1 cellular context compared by ENCODE assay signal in genomic region chrX:13087322-13088154, GRCh38.
TF ChIP-seq lines count a peak whose summit lies in the region.

No MANE protein-coding gene starts in this region.

TF ChIP-seq in GM12878, 131 proteins besides CTCF, POLR2A, EP300 and RAD21 (continued from another document):
- TF ChIP-seq ELK1 (IDR thresholded peaks at IDR 0.05; ENCODE audit: low read depth, low read length) (no peak), ESRRA (IDR thresholded peaks at IDR 0.05; ENCODE audit: low read length) (no peak), IKZF1 (conservative IDR thresholded peaks at IDR 0.05) (no peak), MYC (IDR thresholded peaks at IDR 0.05; ENCODE audit: insufficient read depth, insufficient read length, insufficient replicate concordance, low read length, severe bottlenecking) (no peak), USF2 (IDR thresholded peaks at IDR 0.05; ENCODE audit: borderline replicate concordance, low read depth, low read length) (no peak), HDGF (IDR thresholded peaks at IDR 0.05) (0 out of 2 replicates have a peak, but pooled peaks have one; percentile 50), CBX3 (IDR thresholded peaks at IDR 0.05; ENCODE audit: borderline replicate concordance, low read depth) (no peak), BCL3 (IDR thresholded peaks at IDR 0.05; ENCODE audit: borderline replicate concordance, insufficient read depth, low read depth, low read length, poor library complexity, severe bottlenecking) (peak; percentile 96), SP1 (IDR thresholded peaks at IDR 0.05; ENCODE audit: low read depth, low read length) (no peak), REST (IDR thresholded peaks at IDR 0.05; ENCODE audit: low read depth, low read length) (0 out of 2 replicates have a peak, but pooled peaks have one; percentile 46), FOS (IDR thresholded peaks at IDR 0.05; ENCODE audit: borderline replicate concordance, extremely low read depth, insufficient read length) (no peak), IRF5 (IDR thresholded peaks at IDR 0.05; ENCODE audit: borderline replicate concordance) (no peak), JUND (IDR thresholded peaks at IDR 0.05; ENCODE audit: low read depth, low read length) (no peak), CUX1 (IDR thresholded peaks at IDR 0.05; ENCODE audit: insufficient replicate concordance, low read depth, low read length) (peak; percentile 94), ATF3 (IDR thresholded peaks at IDR 0.05; ENCODE audit: borderline replicate concordance, extremely low read depth, low read depth, low read length) (no peak), MYB (IDR thresholded peaks at IDR 0.05; ENCODE audit: borderline replicate concordance, low read depth, low read length) (peak; percentile 54), NR2C2 (IDR thresholded peaks at IDR 0.05; ENCODE audit: borderline replicate concordance, control insufficient read depth, insufficient read length, low read depth) (no peak), RELB (IDR thresholded peaks at IDR 0.05; ENCODE audit: low read depth) (peak; percentile 97), PKNOX1 (IDR thresholded peaks at IDR 0.05) (peak; percentile 43; the same call in 1 of the 2 replicates), EZH2 (IDR thresholded peaks at IDR 0.05; ENCODE audit: borderline replicate concordance, control insufficient read depth, low read depth, low read length) (no peak), SIX5 (IDR thresholded peaks at IDR 0.05; ENCODE audit: low read depth, low read length, severe bottlenecking) (no peak), RCOR1 (conservative IDR thresholded peaks at IDR 0.05; ENCODE audit: low read depth, low read length) (no peak), JUNB (IDR thresholded peaks at IDR 0.05) (peak; percentile 67), PBX3 (IDR thresholded peaks at IDR 0.05; ENCODE audit: insufficient replicate concordance, low read depth, low read length) (no peak), NKRF (conservative IDR thresholded peaks at IDR 0.05) (no peak), SUZ12 (IDR thresholded peaks at IDR 0.05; ENCODE audit: unreplicated experiment) (no peak), SMAD1 (IDR thresholded peaks at IDR 0.05; ENCODE audit: low read depth, partially characterized antibody) (peak; percentile 96), SRF (IDR thresholded peaks at IDR 0.05; ENCODE audit: low read depth in 2 of 2, low read length in 2 of 2) (no peak), PAX5 (IDR thresholded peaks at IDR 0.05; ENCODE audit: borderline replicate concordance, low read depth, low read length) (peak; percentile 76; the same call in 1 of the 2 replicates), FOXK2 (IDR thresholded peaks at IDR 0.05) (no peak), ZNF217 (IDR thresholded peaks at IDR 0.05) (no peak)
